ENCODE assay signal across 11 cellular contexts in genomic region chr16:23957287-23957686, GRCh38.
"Had no signal": no experiment of that assay in that cellular context is flagged by ENCODE, and none has a peak within 500 bp of the region (broad histone marks: within the 10 kb centered on the region; RNA-seq: fewer than 3 reads in every experiment).

No MANE protein-coding gene starts in this region.

- ATAC-seq: activated CD4-positive, CD25-positive, alpha-beta regulatory T cell treated with anti-CD3 and anti-CD28 coated beads, Interleukin-2, amount 50 U/mL, for 24 hours; mucosa of descending colon; right lobe of liver had no signal

- H3K4me3 ChIP-seq: ascending aorta, mucosa of descending colon, prostate gland, right lobe of liver had no signal

- H3K27ac ChIP-seq: ascending aorta, prostate gland, right lobe of liver had no signal

- H3K9me3 ChIP-seq: ascending aorta, mucosa of descending colon, prostate gland, right lobe of liver had no signal

- DNase-seq: activated CD4-positive, alpha-beta T cell treated with anti-CD3 and anti-CD28 coated beads, Interleukin-2, amount 50 U/mL, for 48 hours; activated effector memory CD4-positive, alpha-beta T cell treated with Interleukin-2 at 50 U/mL for 16 hours; foreskin melanocyte; mammary epithelial cell; mucosa of descending colon; right lobe of liver; stimulated activated CD4-positive, alpha-beta T cell treated with anti-CD3 and anti-CD28 coated beads, Interleukin-2, amount 100 ng/mL, for 24 hours had no signal

- H3K4me3 Mint-ChIP-seq: nephron had no signal

- H3K9me3 Mint-ChIP-seq: nephron had no signal

- H3K4me1 ChIP-seq: ascending aorta, prostate gland, right lobe of liver had no signal

- H3K27ac Mint-ChIP-seq: nephron had no signal

- H3K27me3 ChIP-seq: ascending aorta, right lobe of liver had no signal

- H3K36me3 ChIP-seq: ascending aorta, prostate gland, right lobe of liver had no signal
